ENCODE assay signal across 8 cellular contexts in the genomic region with DNA sequence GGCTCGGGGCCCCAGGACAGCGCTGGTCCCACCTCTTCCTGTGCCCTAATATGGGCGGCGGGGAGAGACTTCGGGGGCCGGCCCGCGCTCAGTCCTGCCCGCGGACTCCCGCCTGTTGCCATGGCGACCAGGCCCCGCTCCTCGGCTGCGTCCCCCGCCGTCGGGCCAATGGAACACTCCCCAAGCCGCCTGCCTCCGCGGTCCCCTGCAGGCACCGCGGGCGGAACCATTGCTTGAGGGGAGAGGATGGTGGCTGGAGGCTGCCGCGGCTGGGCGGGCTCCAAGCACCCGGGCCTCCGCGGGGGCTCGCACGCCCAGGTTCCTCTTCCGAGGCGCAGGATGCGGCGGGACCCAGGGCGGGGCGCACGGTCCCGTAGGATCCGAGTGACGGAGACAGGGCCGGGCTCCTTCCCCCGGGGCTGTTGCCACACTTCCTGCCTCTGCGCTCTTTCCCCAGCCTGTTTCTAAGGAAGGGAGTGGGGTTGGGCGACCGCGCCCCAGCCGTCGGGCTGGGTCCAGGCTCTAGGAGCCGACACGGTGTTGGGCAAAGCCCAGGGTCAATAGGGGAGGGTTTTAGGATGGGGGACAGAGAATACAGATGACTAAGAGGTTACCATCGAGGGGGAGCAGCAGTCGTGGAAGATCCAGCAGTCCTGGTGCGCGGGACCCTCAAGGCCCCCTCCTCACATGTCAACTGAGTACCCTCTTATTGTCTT. TPM values are rescaled to one million over a fixed set of nuclear protein-coding genes. Genes with fewer than 3 reads are reported as not detected.
DNase-seq lines count a peak whose midpoint lies in the region; ATAC-seq, FAIRE-seq and TF ChIP-seq lines count a peak whose summit lies in the region.

No MANE protein-coding gene starts in this region.

- no peaks in the 10 kb centered on the region for H3K9me3 ChIP-seq in HepG2 (ENCODE audit: low read length)

- no TSS peak for BruUV-seq in HepG2 (replicated peaks; lab: Mats Ljungman, UMichigan)

- CTCF ChIA-PET in HepG2 (lab: Yijun Ruan, JAX; ENCODE audit: low intra/inter-chr PET ratio, low total read pairs), result interaction anchor here (1.4 kb wide), 1 partner anchor 12 kb away, joined by 4 read pairs; no protein-coding TSS in a partner anchor

- no peaks in the 10 kb centered on the region for H3K36me3 ChIP-seq in HepG2 (replicated peaks in 1 of 2; ENCODE audit: control insufficient read depth in 1 of 2, insufficient read depth in 2 of 2, low read length in 2 of 2)

- H4K20me1 ChIP-seq in HepG2 (ENCODE audit: insufficient read depth, low read length), result no peaks in the 10 kb centered on the region

- ATAC-seq in HG03378 (IDR thresholded peaks at IDR 0.05; ENCODE audit: unreplicated experiment) (peak; percentile 29), HepG2 (peak; percentile 38)

- peak overlapping the region; percentile 99 for H3K4me2 ChIP-seq in HepG2 (ENCODE audit: low read depth, low read length)

- peaks cover 43% of the 10 kb centered on the region for H3K4me1 Mint-ChIP-seq in dendritic cell treated with granulocyte-macrophage colony-stimulating factor and Interleukin-4, amounts not matched to agents 40 ng/mL and 50 ng/mL, for 4 days (ENCODE audit: low read depth)

- H3K36me3 Mint-ChIP-seq in dendritic cell treated with granulocyte-macrophage colony-stimulating factor and Interleukin-4, amounts not matched to agents 40 ng/mL and 50 ng/mL, for 4 days (ENCODE audit: low read depth), result peaks cover 51% of the 10 kb centered on the region

- in situ Hi-C loops in HepG2 (cut with HindIII; ENCODE audit: extremely low pct_ligation_motif_present, low pct_unique_long_range_greater_than_20kb), result no loop called here

- peak overlapping the region; percentile 95 for H3K4me3 Mint-ChIP-seq in dendritic cell treated with granulocyte-macrophage colony-stimulating factor and Interleukin-4, amounts not matched to agents 40 ng/mL and 50 ng/mL, for 4 days

- TF ChIP-seq RAD21 in HepG2 (CRISPR knock-in tag; IDR thresholded peaks at IDR 0.05), result peak; percentile 30; the same call in 1 of the 2 replicates

- no peaks in the 10 kb centered on the region for H3K9me3 Mint-ChIP-seq in dendritic cell treated with granulocyte-macrophage colony-stimulating factor and Interleukin-4, amounts not matched to agents 40 ng/mL and 50 ng/mL, for 4 days

- H3K4me3 ChIP-seq in HepG2 (replicated peaks in 1 of 3; ENCODE audit: insufficient read depth in 1 of 3, low read depth in 2 of 3, low read length in 3 of 3), result peak overlapping the region; percentile 47 to 87 (median 60)

- no peaks in the 10 kb centered on the region for H3K27me3 Mint-ChIP-seq in dendritic cell treated with granulocyte-macrophage colony-stimulating factor and Interleukin-4, amounts not matched to agents 40 ng/mL and 50 ng/mL, for 4 days

- no peak for FAIRE-seq in HepG2 (lab: Jason Lieb, UNC)

- TF ChIP-seq CTCF in HepG2 (CRISPR knock-in tag; IDR thresholded peaks at IDR 0.05), result no peak

- H3K27me3 ChIP-seq in HepG2 (ENCODE audit: control insufficient read depth in 1 of 2, insufficient read depth in 2 of 2, low read length in 2 of 2), result no peaks in the 10 kb centered on the region; a peak in 1 of 5 replicates

- H3K27ac ChIP-seq in HepG2 (ENCODE audit: extremely low read length, insufficient read depth, low read length), result peak overlapping the region; percentile 31

- 0% methylated on average over 8 of the region's 56 CpGs for WGBS in HepG2 (ENCODE audit: low lambda C conversion rate)

- peak in 1 of 2 experiments; percentile 48; a peak in 1 of 4 replicates for TF ChIP-seq POLR2A in HepG2 (IDR thresholded peaks at IDR 0.05; ENCODE audit: insufficient read depth in 1 of 2, low read depth in 2 of 2, low read length in 2 of 2)

- peaks cover 8% of the 10 kb centered on the region for H3K79me2 ChIP-seq in HepG2 (ENCODE audit: insufficient read depth, low read length)

- no peak overlapping the region for H2AFZ ChIP-seq in HepG2 (ENCODE audit: low read length)

- peaks cover 65% of the 10 kb centered on the region for H3K4me1 ChIP-seq in HepG2 (ENCODE audit: insufficient read depth, low read length)

- H3K9ac ChIP-seq in HepG2 (ENCODE audit: insufficient read depth, low read depth, low read length), result peak overlapping the region; percentile 89

- H3K27ac Mint-ChIP-seq in dendritic cell treated with granulocyte-macrophage colony-stimulating factor and Interleukin-4, amounts not matched to agents 40 ng/mL and 50 ng/mL, for 4 days, result no peak overlapping the region

- intact Hi-C loops in dendritic cell treated with granulocyte-macrophage colony-stimulating factor and Interleukin-4, amounts not matched to agents 40 ng/mL and 50 ng/mL, for 4 days (cut with micrococcal nuclease), result loop anchor here (1.0 kb wide), 1 partner anchor 8 kb away; no protein-coding TSS in a partner anchor
- intact Hi-C loops in HepG2 (cut with micrococcal nuclease; ENCODE audit: unreplicated experiment), result no loop called here

- POLR2A ChIA-PET in HepG2 (lab: Yijun Ruan, JAX), result interaction anchor here (0.7 to 3.9 kb wide), 5 partner anchors 12 to 53 kb away, joined by 3 to 124 read pairs (median 10); partner anchors contain the start of genes GET3 and HOOK2

- DNase-seq in Ammon's horn (ENCODE audit: low spot score) (peak; percentile 96), GM19238 (ENCODE audit: insufficient read length, low spot score) (peak; percentile 96), NCI-H69 (lab: John Stamatoyannopoulos, UW) (peak; percentile 99), HepG2 (ENCODE audit: low spot score) (peak; percentile 87)
- DNase-seq in activated CD4-positive, alpha-beta T cell treated with anti-CD3 and anti-CD28 coated beads, Interleukin-2, amount 50 U/mL, for 24 hours (ENCODE audit: low read depth in 1 of 2, low spot score in 1 of 2), result peak; percentile 77 to 84
- DNase-seq in stimulated activated CD4-positive, alpha-beta T cell treated with anti-CD3 and anti-CD28 coated beads, Interleukin-2, amount 100 ng/mL, for 48 hours, result peak; percentile 91 to 95

- TF ChIP-seq EP300 in HepG2 (IDR thresholded peaks at IDR 0.05; ENCODE audit: low read depth in 2 of 2, low read length in 2 of 2) (no peak), HepG2 (CRISPR knock-in tag; IDR thresholded peaks at IDR 0.05; ENCODE audit: borderline replicate concordance) (peak; percentile 39; the same call in 1 of the 2 replicates)

RNA-seq across cellular contexts. Expression of gene JUNB, which starts 1.2 kb away (rescaled TPM):
- total RNA-seq in HepG2 (2016; rRNA removed; fragmentation: Illumina TruSeq; extraction: Trizol), result 4.9 and 7.7 TPM in 2 replicates
- 3.3 and 3.8 TPM in 2 replicates for total RNA-seq in HepG2 (2016; cell fraction: cytosol; rRNA removed; fragmentation: Illumina TruSeq; extraction: Trizol; ENCODE audit: low read depth)
- total RNA-seq in HepG2 (2016; cell fraction: insoluble cytoplasmic fraction; rRNA removed; fragmentation: Illumina TruSeq; extraction: Trizol), result 3.8 and 7.5 TPM in 2 replicates
- total RNA-seq in HepG2 (2016; cell fraction: membrane; rRNA removed; fragmentation: Illumina TruSeq; extraction: Trizol), result 6.6 TPM in 2 replicates
- total RNA-seq in HepG2 (2016; cell fraction: nucleus; rRNA removed; fragmentation: Illumina TruSeq; extraction: Trizol), result 7.2 and 8.6 TPM in 2 replicates
- polyA plus RNA-seq in HepG2 (2011; rRNA removed), result 8.2 and 15.9 TPM in 2 replicates
- 10.9 and 15.9 TPM in 2 replicates for polyA plus RNA-seq in HepG2 (2011; cell fraction: cytosol; rRNA removed)
- polyA plus RNA-seq in HepG2 (2011; cell fraction: nucleus; rRNA removed), result 19.5 and 30.3 TPM in 2 replicates
- polyA plus RNA-seq in HepG2 (2012), result 2.5 and 5.8 TPM in 2 replicates
- 2.6 and 2.8 TPM in 2 replicates for polyA plus RNA-seq in HepG2 (2016; cell fraction: cytosol; fragmentation: Illumina TruSeq; extraction: Trizol; ENCODE audit: low read depth)
- polyA plus RNA-seq in HepG2 (2016; cell fraction: insoluble cytoplasmic fraction; fragmentation: Illumina TruSeq; extraction: Trizol; ENCODE audit: low read depth), result 5.6 and 7.1 TPM in 2 replicates
- 3.6 and 3.7 TPM in 2 replicates for polyA plus RNA-seq in HepG2 (2016; cell fraction: membrane; fragmentation: Illumina TruSeq; extraction: Trizol; ENCODE audit: low read depth)
- 15.5 and 16.4 TPM in 2 replicates for polyA plus RNA-seq in HepG2 (2016; cell fraction: nucleus; fragmentation: Illumina TruSeq; extraction: Trizol; ENCODE audit: insufficient read depth, low read depth)
- 17.5 and 34.8 TPM in 2 replicates for polyA minus RNA-seq in HepG2 (2011; rRNA and poly(A)+ RNA removed; ENCODE audit: low replicate concordance)
- polyA minus RNA-seq in HepG2 (2011; cell fraction: cytosol; rRNA and poly(A)+ RNA removed), result 14.3 and 14.8 TPM in 2 replicates
- polyA minus RNA-seq in HepG2 (2011; cell fraction: nucleus; rRNA and poly(A)+ RNA removed), result 7.0 and 8.7 TPM in 2 replicates

RNA-seq across cellular contexts. Expression of gene PRDX2, which starts 11.5 kb away (rescaled TPM):
- total RNA-seq in HepG2 (2016; rRNA removed; fragmentation: Illumina TruSeq; extraction: Trizol), result 381 and 425 TPM in 2 replicates
- total RNA-seq in HepG2 (2016; cell fraction: cytosol; rRNA removed; fragmentation: Illumina TruSeq; extraction: Trizol; ENCODE audit: low read depth), result 76.3 and 78.7 TPM in 2 replicates
- total RNA-seq in HepG2 (2016; cell fraction: insoluble cytoplasmic fraction; rRNA removed; fragmentation: Illumina TruSeq; extraction: Trizol), result 372 and 392 TPM in 2 replicates
- total RNA-seq in HepG2 (2016; cell fraction: membrane; rRNA removed; fragmentation: Illumina TruSeq; extraction: Trizol), result 80.0 and 92.1 TPM in 2 replicates
- 155 and 156 TPM in 2 replicates for total RNA-seq in HepG2 (2016; cell fraction: nucleus; rRNA removed; fragmentation: Illumina TruSeq; extraction: Trizol)
- 218 and 238 TPM in 2 replicates for polyA plus RNA-seq in HepG2 (2011; rRNA removed)
- polyA plus RNA-seq in HepG2 (2011; cell fraction: cytosol; rRNA removed), result 353 and 456 TPM in 2 replicates
- 218 and 223 TPM in 2 replicates for polyA plus RNA-seq in HepG2 (2011; cell fraction: nucleus; rRNA removed)
- polyA plus RNA-seq in HepG2 (2012), result 295 and 301 TPM in 2 replicates
- 101 and 108 TPM in 2 replicates for polyA plus RNA-seq in HepG2 (2016; cell fraction: cytosol; fragmentation: Illumina TruSeq; extraction: Trizol; ENCODE audit: low read depth)
- polyA plus RNA-seq in HepG2 (2016; cell fraction: insoluble cytoplasmic fraction; fragmentation: Illumina TruSeq; extraction: Trizol; ENCODE audit: low read depth), result 447 and 526 TPM in 2 replicates
- 92.7 and 94.2 TPM in 2 replicates for polyA plus RNA-seq in HepG2 (2016; cell fraction: membrane; fragmentation: Illumina TruSeq; extraction: Trizol; ENCODE audit: low read depth)
- polyA plus RNA-seq in HepG2 (2016; cell fraction: nucleus; fragmentation: Illumina TruSeq; extraction: Trizol; ENCODE audit: insufficient read depth, low read depth), result 277 and 282 TPM in 2 replicates
- 319 and 512 TPM in 2 replicates for polyA minus RNA-seq in HepG2 (2011; rRNA and poly(A)+ RNA removed; ENCODE audit: low replicate concordance)
- 147 and 189 TPM in 2 replicates for polyA minus RNA-seq in HepG2 (2011; cell fraction: cytosol; rRNA and poly(A)+ RNA removed)
- polyA minus RNA-seq in HepG2 (2011; cell fraction: nucleus; rRNA and poly(A)+ RNA removed), result 44.4 and 48.2 TPM in 2 replicates

RNA-seq across cellular contexts. Expression of gene THSD8, which starts 11.8 kb away (rescaled TPM):
- total RNA-seq in HepG2 (2016; rRNA removed; fragmentation: Illumina TruSeq; extraction: Trizol), result 14.9 and 23.5 TPM in 2 replicates
- total RNA-seq in HepG2 (2016; cell fraction: cytosol; rRNA removed; fragmentation: Illumina TruSeq; extraction: Trizol; ENCODE audit: low read depth), result not detected in 2 replicates
- total RNA-seq in HepG2 (2016; cell fraction: insoluble cytoplasmic fraction; rRNA removed; fragmentation: Illumina TruSeq; extraction: Trizol), result 11.9 and 20.6 TPM in 2 replicates
- total RNA-seq in HepG2 (2016; cell fraction: membrane; rRNA removed; fragmentation: Illumina TruSeq; extraction: Trizol), result 2.6 and 4.1 TPM in 2 replicates
- 1.9 and 3.1 TPM in 2 replicates for total RNA-seq in HepG2 (2016; cell fraction: nucleus; rRNA removed; fragmentation: Illumina TruSeq; extraction: Trizol)
- polyA plus RNA-seq in HepG2 (2011; rRNA removed), result 4.8 and 5.2 TPM in 2 replicates
- polyA plus RNA-seq in HepG2 (2011; cell fraction: cytosol; rRNA removed), result 1.3 TPM in 1 of 2 replicates, not detected in the other
- polyA plus RNA-seq in HepG2 (2011; cell fraction: nucleus; rRNA removed), result not detected in 2 replicates
- polyA plus RNA-seq in HepG2 (2012), result 2.7 and 6.2 TPM in 2 replicates
- polyA plus RNA-seq in HepG2 (2016; cell fraction: cytosol; fragmentation: Illumina TruSeq; extraction: Trizol; ENCODE audit: low read depth), result 2.4 and 2.9 TPM in 2 replicates
- polyA plus RNA-seq in HepG2 (2016; cell fraction: insoluble cytoplasmic fraction; fragmentation: Illumina TruSeq; extraction: Trizol; ENCODE audit: low read depth), result 29.9 and 31.8 TPM in 2 replicates
- 4.8 and 5.8 TPM in 2 replicates for polyA plus RNA-seq in HepG2 (2016; cell fraction: membrane; fragmentation: Illumina TruSeq; extraction: Trizol; ENCODE audit: low read depth)
- polyA plus RNA-seq in HepG2 (2016; cell fraction: nucleus; fragmentation: Illumina TruSeq; extraction: Trizol; ENCODE audit: insufficient read depth, low read depth), result 4.4 and 8.0 TPM in 2 replicates
- 1.1 and 55.0 TPM in 2 replicates for polyA minus RNA-seq in HepG2 (2011; rRNA and poly(A)+ RNA removed; ENCODE audit: low replicate concordance)
- not detected in 2 replicates for polyA minus RNA-seq in HepG2 (2011; cell fraction: cytosol; rRNA and poly(A)+ RNA removed)
- not detected in 2 replicates for polyA minus RNA-seq in HepG2 (2011; cell fraction: nucleus; rRNA and poly(A)+ RNA removed)

RNA-seq across cellular contexts. Expression of gene HOOK2, which starts 14.7 kb away (rescaled TPM):
- 7.3 and 12.9 TPM in 2 replicates for total RNA-seq in HepG2 (2016; rRNA removed; fragmentation: Illumina TruSeq; extraction: Trizol)
- total RNA-seq in HepG2 (2016; cell fraction: cytosol; rRNA removed; fragmentation: Illumina TruSeq; extraction: Trizol; ENCODE audit: low read depth), result 3.3 and 3.6 TPM in 2 replicates
- total RNA-seq in HepG2 (2016; cell fraction: insoluble cytoplasmic fraction; rRNA removed; fragmentation: Illumina TruSeq; extraction: Trizol), result 6.4 and 13.9 TPM in 2 replicates
- total RNA-seq in HepG2 (2016; cell fraction: membrane; rRNA removed; fragmentation: Illumina TruSeq; extraction: Trizol), result 2.8 and 3.5 TPM in 2 replicates
- total RNA-seq in HepG2 (2016; cell fraction: nucleus; rRNA removed; fragmentation: Illumina TruSeq; extraction: Trizol), result 11.6 and 14.2 TPM in 2 replicates
- polyA plus RNA-seq in HepG2 (2011; rRNA removed), result 9.2 and 11.1 TPM in 2 replicates
- 4.3 and 4.7 TPM in 2 replicates for polyA plus RNA-seq in HepG2 (2011; cell fraction: cytosol; rRNA removed)
- 77.7 and 77.9 TPM in 2 replicates for polyA plus RNA-seq in HepG2 (2011; cell fraction: nucleus; rRNA removed)
- 15.8 and 16.0 TPM in 2 replicates for polyA plus RNA-seq in HepG2 (2012)
- 0.83 and 0.93 TPM in 2 replicates for polyA plus RNA-seq in HepG2 (2016; cell fraction: cytosol; fragmentation: Illumina TruSeq; extraction: Trizol; ENCODE audit: low read depth)
- polyA plus RNA-seq in HepG2 (2016; cell fraction: insoluble cytoplasmic fraction; fragmentation: Illumina TruSeq; extraction: Trizol; ENCODE audit: low read depth), result 5.4 and 6.8 TPM in 2 replicates
- polyA plus RNA-seq in HepG2 (2016; cell fraction: membrane; fragmentation: Illumina TruSeq; extraction: Trizol; ENCODE audit: low read depth), result 1.6 and 1.7 TPM in 2 replicates
- 55.0 and 69.3 TPM in 2 replicates for polyA plus RNA-seq in HepG2 (2016; cell fraction: nucleus; fragmentation: Illumina TruSeq; extraction: Trizol; ENCODE audit: insufficient read depth, low read depth)
- polyA minus RNA-seq in HepG2 (2011; rRNA and poly(A)+ RNA removed; ENCODE audit: low replicate concordance), result 6.5 and 15.0 TPM in 2 replicates
- 3.4 and 5.3 TPM in 2 replicates for polyA minus RNA-seq in HepG2 (2011; cell fraction: cytosol; rRNA and poly(A)+ RNA removed)
- polyA minus RNA-seq in HepG2 (2011; cell fraction: nucleus; rRNA and poly(A)+ RNA removed), result 13.1 and 15.0 TPM in 2 replicates

RNA-seq across cellular contexts. Expression of gene RNASEH2A, which starts 16.3 kb away (rescaled TPM):
- 35.8 and 44.0 TPM in 2 replicates for total RNA-seq in HepG2 (2016; rRNA removed; fragmentation: Illumina TruSeq; extraction: Trizol)
- 9.6 and 10.1 TPM in 2 replicates for total RNA-seq in HepG2 (2016; cell fraction: cytosol; rRNA removed; fragmentation: Illumina TruSeq; extraction: Trizol; ENCODE audit: low read depth)
- total RNA-seq in HepG2 (2016; cell fraction: insoluble cytoplasmic fraction; rRNA removed; fragmentation: Illumina TruSeq; extraction: Trizol), result 42.1 and 45.3 TPM in 2 replicates
- 6.9 and 12.1 TPM in 2 replicates for total RNA-seq in HepG2 (2016; cell fraction: membrane; rRNA removed; fragmentation: Illumina TruSeq; extraction: Trizol)
- 16.9 and 20.6 TPM in 2 replicates for total RNA-seq in HepG2 (2016; cell fraction: nucleus; rRNA removed; fragmentation: Illumina TruSeq; extraction: Trizol)
- 18.4 and 25.1 TPM in 2 replicates for polyA plus RNA-seq in HepG2 (2011; rRNA removed)
- polyA plus RNA-seq in HepG2 (2011; cell fraction: cytosol; rRNA removed), result 29.0 and 49.3 TPM in 2 replicates
- polyA plus RNA-seq in HepG2 (2011; cell fraction: nucleus; rRNA removed), result 16.5 and 17.7 TPM in 2 replicates
- 14.7 and 18.3 TPM in 2 replicates for polyA plus RNA-seq in HepG2 (2012)
- polyA plus RNA-seq in HepG2 (2016; cell fraction: cytosol; fragmentation: Illumina TruSeq; extraction: Trizol; ENCODE audit: low read depth), result 11.8 and 12.6 TPM in 2 replicates
- polyA plus RNA-seq in HepG2 (2016; cell fraction: insoluble cytoplasmic fraction; fragmentation: Illumina TruSeq; extraction: Trizol; ENCODE audit: low read depth), result 51.0 and 52.7 TPM in 2 replicates
- 9.0 and 9.3 TPM in 2 replicates for polyA plus RNA-seq in HepG2 (2016; cell fraction: membrane; fragmentation: Illumina TruSeq; extraction: Trizol; ENCODE audit: low read depth)
- polyA plus RNA-seq in HepG2 (2016; cell fraction: nucleus; fragmentation: Illumina TruSeq; extraction: Trizol; ENCODE audit: insufficient read depth, low read depth), result 31.7 and 33.2 TPM in 2 replicates
- 44.4 and 185 TPM in 2 replicates for polyA minus RNA-seq in HepG2 (2011; rRNA and poly(A)+ RNA removed; ENCODE audit: low replicate concordance)
- polyA minus RNA-seq in HepG2 (2011; cell fraction: cytosol; rRNA and poly(A)+ RNA removed), result 18.6 and 30.1 TPM in 2 replicates
- polyA minus RNA-seq in HepG2 (2011; cell fraction: nucleus; rRNA and poly(A)+ RNA removed), result 8.7 and 11.3 TPM in 2 replicates

Comparison
In these comparisons a context has a peak if more than half of its experiments do, and no peak if none do; other contexts are left out.
1. Peak in every context shown above with its lines: DNase-seq, ATAC-seq, H3K4me3 ChIP-seq and H3K27ac ChIP-seq.